ENCODE assay signal across 32 cellular contexts in genomic region chr16:13939821-13940220, GRCh38. TPM values are rescaled to one million over a fixed set of nuclear protein-coding genes. Genes with fewer than 3 reads are reported as not detected.
DNase-seq lines count a peak whose midpoint lies in the region; ATAC-seq, FAIRE-seq and TF ChIP-seq lines count a peak whose summit lies in the region.
"Had no signal": no experiment of that assay in that cellular context is flagged by ENCODE, and none has a peak within 500 bp of the region (broad histone marks: within the 10 kb centered on the region; RNA-seq: fewer than 3 reads in every experiment).

No MANE protein-coding gene starts in this region.

- H3K27ac ChIP-seq in mammary epithelial cell (ENCODE audit: insufficient read depth, low read depth, low read length), result no peak overlapping the region
- H3K27ac ChIP-seq in HepG2 (ENCODE audit: extremely low read length, insufficient read depth, low read length), result no peak overlapping the region
- H3K27ac ChIP-seq: 22Rv1; ascending aorta; BLaER1 treated with 17β-estradiol and CSF1 and Interleukin-3, amounts not matched to agents 10 nM and 100 nM; esophagus muscularis mucosa; parathyroid adenoma; thoracic aorta; WERI-Rb-1 had no signal

- TF ChIP-seq EP300 in HepG2 (IDR thresholded peaks at IDR 0.05; ENCODE audit: low read depth in 2 of 2, low read length in 2 of 2), result no peak
- TF ChIP-seq EP300 in HepG2 (CRISPR knock-in tag; IDR thresholded peaks at IDR 0.05; ENCODE audit: borderline replicate concordance), result no peak

- 77% methylated on average over 5 of the region's 5 CpGs for WGBS in mammary epithelial cell (ENCODE audit: low coverage, missing lambda C conversion rate)
- 93% methylated on average over 5 of the region's 5 CpGs for WGBS in HepG2 (ENCODE audit: low lambda C conversion rate)

- no peak overlapping the region for H3K4me3 Mint-ChIP-seq in activated T-helper 2 cell treated with anti-CD3 and anti-CD28 coated beads, Interferon-gamma antibody, Interleukin-2, Interleukin-4, amounts not matched to agents 10 μg/mL and 5 μg/mL and 100 μg/mL, durations not matched to agents 14 hours and 24 hours and 36 hours (ENCODE audit: low read depth)
- H3K4me3 Mint-ChIP-seq: activated naive CD8-positive, alpha-beta T cell treated with anti-CD3 and anti-CD28 coated beads, Interleukin-2, amount 10 ng/mL, durations not matched to agents 7 days and 5 days; endodermal cell; IgD-negative memory B cell; stimulated activated naive CD8-positive, alpha-beta T cell treated with anti-CD3 and anti-CD28 coated beads, Interleukin-15, Interleukin-2, amounts not matched to agents 100 ng/mL and 50 ng/mL, for 24 hours had no signal

- no peaks in the 10 kb centered on the region for H3K27me3 ChIP-seq in mammary epithelial cell (ENCODE audit: insufficient read depth, low read length)
- H3K27me3 ChIP-seq in HepG2 (ENCODE audit: control insufficient read depth in 1 of 2, insufficient read depth in 2 of 2, low read length in 2 of 2), result no peaks in the 10 kb centered on the region
- H3K27me3 ChIP-seq: ascending aorta; BLaER1 treated with 17β-estradiol and CSF1 and Interleukin-3, amounts not matched to agents 10 nM and 100 nM; esophagus muscularis mucosa had no signal

- no peak for TF ChIP-seq POLR2A in HepG2 (IDR thresholded peaks at IDR 0.05; ENCODE audit: insufficient read depth in 1 of 2, low read depth in 2 of 2, low read length in 2 of 2)

- H3K79me2 ChIP-seq in mammary epithelial cell (ENCODE audit: insufficient read depth, low read length) (no peaks in the 10 kb centered on the region), HepG2 (ENCODE audit: insufficient read depth, low read length) (no peaks in the 10 kb centered on the region)
- H3K79me2 ChIP-seq: parathyroid adenoma had no signal

- no peak for DNase-seq in activated CD4-positive, CD25-positive, alpha-beta regulatory T cell (lab: John Stamatoyannopoulos, UW)
- peak; percentile 45 for DNase-seq in M059J (ENCODE audit: low read depth)
- peak; percentile 54 for DNase-seq in mammary epithelial cell
- no peak for DNase-seq in HepG2 (ENCODE audit: low spot score)
- DNase-seq in activated T-helper 2 cell treated with anti-CD3 and anti-CD28 coated beads, Interferon-gamma antibody, Interleukin-2, Interleukin-4, amounts not matched to agents 10 μg/mL and 5 μg/mL and 100 μg/mL, durations not matched to agents 14 hours and 24 hours and 36 hours (ENCODE audit: low spot score), result no peak
- DNase-seq in activated CD4-positive, alpha-beta T cell treated with anti-CD3 and anti-CD28 coated beads, Interleukin-2, amount 50 U/mL, for 1 hour, result no peak
- no peak for DNase-seq in DMS153 treated with DMSO at 0.1 percent for 48 hours (lab: John Stamatoyannopoulos, UW; ENCODE audit: unreplicated experiment)
- DNase-seq: activated CD4-positive, alpha-beta T cell treated with anti-CD3 and anti-CD28 coated beads, Interleukin-2, amount 50 U/mL, for 48 hours; activated CD8-positive, alpha-beta memory T cell treated with anti-CD3 and anti-CD28 coated beads, Interleukin-2, amount 50 U/mL, for 4 hours; activated effector memory CD4-positive, alpha-beta T cell treated with Interleukin-2 at 50 U/mL for 16 hours; activated naive CD8-positive, alpha-beta T cell treated with anti-CD3 and anti-CD28 coated beads, Interleukin-2, amount 10 ng/mL, durations not matched to agents 7 days and 5 days; cortex of kidney; endodermal cell; left cardiac atrium; NCI-H1694; NCI-H774; WERI-Rb-1 had no signal

- dilution Hi-C loops in mammary epithelial cell (cut with HindIII; ENCODE audit: low sequenced_read_pairs), result loop anchor here (25.0 kb wide), 1 partner anchor 297 kb away; no protein-coding TSS in a partner anchor

- no peaks in the 10 kb centered on the region for H3K27me3 Mint-ChIP-seq in activated T-helper 2 cell treated with anti-CD3 and anti-CD28 coated beads, Interferon-gamma antibody, Interleukin-2, Interleukin-4, amounts not matched to agents 10 μg/mL and 5 μg/mL and 100 μg/mL, durations not matched to agents 14 hours and 24 hours and 36 hours (ENCODE audit: low read depth)
- H3K27me3 Mint-ChIP-seq: activated naive CD8-positive, alpha-beta T cell treated with anti-CD3 and anti-CD28 coated beads, Interleukin-2, amount 10 ng/mL, durations not matched to agents 7 days and 5 days; IgD-negative memory B cell; stimulated activated naive CD8-positive, alpha-beta T cell treated with anti-CD3 and anti-CD28 coated beads, Interleukin-15, Interleukin-2, amounts not matched to agents 100 ng/mL and 50 ng/mL, for 24 hours had no signal

- H3K4me1 Mint-ChIP-seq in activated T-helper 2 cell treated with anti-CD3 and anti-CD28 coated beads, Interferon-gamma antibody, Interleukin-2, Interleukin-4, amounts not matched to agents 10 μg/mL and 5 μg/mL and 100 μg/mL, durations not matched to agents 14 hours and 24 hours and 36 hours (ENCODE audit: low read depth), result peaks cover 14% of the 10 kb centered on the region

- TF ChIP-seq CTCF in mammary epithelial cell (conservative IDR thresholded peaks at IDR 0.05 in 1 of 2, IDR thresholded peaks at IDR 0.05 in 1 of 2; ENCODE audit: extremely low read depth in 1 of 2, insufficient read depth in 1 of 2, low read depth in 1 of 2, low read length in 2 of 2) (no peak), HepG2 (CRISPR knock-in tag; IDR thresholded peaks at IDR 0.05) (no peak)

- H3K9me3 ChIP-seq in mammary epithelial cell (replicated peaks; ENCODE audit: insufficient read depth, low read length) (no peaks in the 10 kb centered on the region), HepG2 (ENCODE audit: low read length) (no peaks in the 10 kb centered on the region)
- H3K9me3 ChIP-seq: ascending aorta, esophagus muscularis mucosa, thoracic aorta had no signal

- H3K36me3 ChIP-seq in mammary epithelial cell (ENCODE audit: insufficient read depth, low read length) (peaks cover 20% of the 10 kb centered on the region), HepG2 (replicated peaks in 1 of 2; ENCODE audit: control insufficient read depth in 1 of 2, insufficient read depth in 2 of 2, low read length in 2 of 2) (peaks cover 5 to 10% of the 10 kb centered on the region in 2 experiments)

- peaks cover 7% of the 10 kb centered on the region for H3K4me1 ChIP-seq in mammary epithelial cell (ENCODE audit: insufficient read depth, low read length)
- peaks cover 21% of the 10 kb centered on the region for H3K4me1 ChIP-seq in HepG2 (ENCODE audit: insufficient read depth, low read length)

- H3K4me2 ChIP-seq in mammary epithelial cell (ENCODE audit: insufficient read depth, low read depth, low read length) (no peak overlapping the region), HepG2 (ENCODE audit: low read depth, low read length) (no peak overlapping the region)
- H3K4me2 ChIP-seq: BLaER1 treated with 17β-estradiol and CSF1 and Interleukin-3, amounts not matched to agents 10 nM and 100 nM; smooth muscle cell had no signal

- in situ Hi-C loops in mammary epithelial cell (cut with MboI; ENCODE audit: low sequenced_read_pairs in 2 of 2), result loop anchor here in 1 of 2 donors (25.0 kb wide), 1 partner anchor 597 kb away; no protein-coding TSS in a partner anchor
- in situ Hi-C loops in HepG2 (cut with HindIII; ENCODE audit: extremely low pct_ligation_motif_present, low pct_unique_long_range_greater_than_20kb), result loop anchor here (10.0 kb wide), 1 partner anchor 255 kb away; no protein-coding TSS in a partner anchor

- H3K9me3 Mint-ChIP-seq in activated T-helper 2 cell treated with anti-CD3 and anti-CD28 coated beads, Interferon-gamma antibody, Interleukin-2, Interleukin-4, amounts not matched to agents 10 μg/mL and 5 μg/mL and 100 μg/mL, durations not matched to agents 14 hours and 24 hours and 36 hours, result peaks cover 4% of the 10 kb centered on the region
- H3K9me3 Mint-ChIP-seq: activated naive CD8-positive, alpha-beta T cell treated with anti-CD3 and anti-CD28 coated beads, Interleukin-2, amount 10 ng/mL, durations not matched to agents 7 days and 5 days; endodermal cell; IgD-negative memory B cell; stimulated activated naive CD8-positive, alpha-beta T cell treated with anti-CD3 and anti-CD28 coated beads, Interleukin-15, Interleukin-2, amounts not matched to agents 100 ng/mL and 50 ng/mL, for 24 hours had no signal

- H4K20me1 ChIP-seq in mammary epithelial cell (ENCODE audit: insufficient read depth, low read length), result no peaks in the 10 kb centered on the region
- H4K20me1 ChIP-seq in HepG2 (ENCODE audit: insufficient read depth, low read length), result no peaks in the 10 kb centered on the region
- H4K20me1 ChIP-seq: BLaER1 treated with 17β-estradiol and CSF1 and Interleukin-3, amounts not matched to agents 10 nM and 100 nM had no signal

- no peak for TF ChIP-seq RAD21 in HepG2 (CRISPR knock-in tag; IDR thresholded peaks at IDR 0.05)

- CTCF ChIA-PET in mammary epithelial cell (lab: Charles Lee; ENCODE audit: low non-redundant PET), result no interaction called here
- CTCF ChIA-PET in HepG2 (lab: Yijun Ruan, JAX; ENCODE audit: low intra/inter-chr PET ratio, low total read pairs), result no interaction called here

- no peak overlapping the region for H3K27ac Mint-ChIP-seq in activated T-helper 2 cell treated with anti-CD3 and anti-CD28 coated beads, Interferon-gamma antibody, Interleukin-2, Interleukin-4, amounts not matched to agents 10 μg/mL and 5 μg/mL and 100 μg/mL, durations not matched to agents 14 hours and 24 hours and 36 hours
- H3K27ac Mint-ChIP-seq: activated naive CD8-positive, alpha-beta T cell treated with anti-CD3 and anti-CD28 coated beads, Interleukin-2, amount 10 ng/mL, durations not matched to agents 7 days and 5 days; IgD-negative memory B cell; stimulated activated naive CD8-positive, alpha-beta T cell treated with anti-CD3 and anti-CD28 coated beads, Interleukin-15, Interleukin-2, amounts not matched to agents 100 ng/mL and 50 ng/mL, for 24 hours had no signal

- BruUV-seq in mammary epithelial cell (replicated peaks; lab: Mats Ljungman, UMichigan), result no TSS peak
- BruUV-seq in HepG2 (replicated peaks; lab: Mats Ljungman, UMichigan), result no TSS peak

- no peak for FAIRE-seq in HepG2 (lab: Jason Lieb, UNC)
- FAIRE-seq: frontal cortex, GM12891, H54, RCC 7860, urothelium cell line had no signal

- H3K4me3 ChIP-seq in mammary epithelial cell (replicated peaks in 1 of 3; ENCODE audit: insufficient read depth in 1 of 3, low read depth in 2 of 3, low read length in 3 of 3), result no peak overlapping the region
- no peak overlapping the region for H3K4me3 ChIP-seq in HepG2 (replicated peaks in 1 of 3; ENCODE audit: insufficient read depth in 1 of 3, low read depth in 2 of 3, low read length in 3 of 3)
- H3K4me3 ChIP-seq: ascending aorta; BLaER1 treated with 17β-estradiol and CSF1 and Interleukin-3, amounts not matched to agents 10 nM and 100 nM; esophagus muscularis mucosa; smooth muscle cell; thoracic aorta had no signal

- POLR2A ChIA-PET in HepG2 (lab: Yijun Ruan, JAX), result no interaction called here

- H2AFZ ChIP-seq in mammary epithelial cell (ENCODE audit: low read depth, low read length), result no peak overlapping the region
- no peak overlapping the region for H2AFZ ChIP-seq in HepG2 (ENCODE audit: low read length)
- H2AFZ ChIP-seq: parathyroid adenoma had no signal

- peaks cover 59% of the 10 kb centered on the region for H3K36me3 Mint-ChIP-seq in activated T-helper 2 cell treated with anti-CD3 and anti-CD28 coated beads, Interferon-gamma antibody, Interleukin-2, Interleukin-4, amounts not matched to agents 10 μg/mL and 5 μg/mL and 100 μg/mL, durations not matched to agents 14 hours and 24 hours and 36 hours (ENCODE audit: low read depth)

- H3K9ac ChIP-seq in mammary epithelial cell (ENCODE audit: insufficient read depth, low read length) (no peak overlapping the region), HepG2 (ENCODE audit: insufficient read depth, low read depth, low read length) (no peak overlapping the region)
- H3K9ac ChIP-seq: BLaER1 treated with 17β-estradiol and CSF1 and Interleukin-3, amounts not matched to agents 10 nM and 100 nM; parathyroid adenoma had no signal

- peak; percentile 28 to 36 for ATAC-seq in activated CD4-positive, CD25-positive, alpha-beta regulatory T cell treated with anti-CD3 and anti-CD28 coated beads, Interleukin-2, amount 50 U/mL, for 24 hours
- ATAC-seq in HepG2, result no peak
- ATAC-seq: left cardiac atrium had no signal

- intact Hi-C loops in mammary epithelial cell (cut with micrococcal nuclease) (no loop called here), HepG2 (cut with micrococcal nuclease; ENCODE audit: unreplicated experiment) (no loop called here)
- intact Hi-C loops in activated T-helper 2 cell treated with anti-CD3 and anti-CD28 coated beads, Interferon-gamma antibody, Interleukin-2, Interleukin-4, amounts not matched to agents 10 μg/mL and 5 μg/mL and 100 μg/mL, durations not matched to agents 14 hours and 24 hours and 36 hours (cut with micrococcal nuclease), result no loop called here

RNA-seq across cellular contexts. Expression of gene ERCC4, which starts 19.9 kb away (rescaled TPM):
- total RNA-seq in M059J (2014; rRNA removed; shearing (Covaris generic)), result 9.7 and 11.9 TPM in 2 replicates
- total RNA-seq in mammary epithelial cell (10 to 100 TPM in 1 of 2 donors, 1 to 10 TPM in 1; 9.7 to 13.1 TPM), HepG2 (2016; rRNA removed; fragmentation: Illumina TruSeq; extraction: Trizol) (15.2 and 27.9 TPM in 2 replicates)
- polyA plus RNA-seq in mammary epithelial cell (2.5 TPM), HepG2 (2011; rRNA removed) (5.4 and 5.7 TPM in 2 replicates)
- 33.3 TPM for polyA minus RNA-seq in mammary epithelial cell
- total RNA-seq in HepG2 (2016; cell fraction: cytosol; rRNA removed; fragmentation: Illumina TruSeq; extraction: Trizol; ENCODE audit: low read depth), result 15.7 and 17.8 TPM in 2 replicates
- total RNA-seq in HepG2 (2016; cell fraction: insoluble cytoplasmic fraction; rRNA removed; fragmentation: Illumina TruSeq; extraction: Trizol), result 15.2 and 33.1 TPM in 2 replicates
- total RNA-seq in HepG2 (2016; cell fraction: membrane; rRNA removed; fragmentation: Illumina TruSeq; extraction: Trizol), result 5.6 and 5.8 TPM in 2 replicates
- total RNA-seq in HepG2 (2016; cell fraction: nucleus; rRNA removed; fragmentation: Illumina TruSeq; extraction: Trizol), result 13.3 and 14.1 TPM in 2 replicates
- polyA plus RNA-seq in HepG2 (2011; cell fraction: cytosol; rRNA removed), result 1.7 and 2.7 TPM in 2 replicates
- 3.0 and 4.3 TPM in 2 replicates for polyA plus RNA-seq in HepG2 (2011; cell fraction: nucleus; rRNA removed)
- 6.4 and 8.2 TPM in 2 replicates for polyA plus RNA-seq in HepG2 (2012)
- 0.23 and 0.35 TPM in 2 replicates for polyA plus RNA-seq in HepG2 (2016; cell fraction: cytosol; fragmentation: Illumina TruSeq; extraction: Trizol; ENCODE audit: low read depth)
- 8.7 and 9.8 TPM in 2 replicates for polyA plus RNA-seq in HepG2 (2016; cell fraction: insoluble cytoplasmic fraction; fragmentation: Illumina TruSeq; extraction: Trizol; ENCODE audit: low read depth)
- polyA plus RNA-seq in HepG2 (2016; cell fraction: membrane; fragmentation: Illumina TruSeq; extraction: Trizol; ENCODE audit: low read depth), result 0.58 and 0.98 TPM in 2 replicates
- polyA plus RNA-seq in HepG2 (2016; cell fraction: nucleus; fragmentation: Illumina TruSeq; extraction: Trizol; ENCODE audit: insufficient read depth, low read depth), result 8.7 and 13.2 TPM in 2 replicates
- 26.2 and 26.7 TPM in 2 replicates for polyA minus RNA-seq in HepG2 (2011; rRNA and poly(A)+ RNA removed; ENCODE audit: low replicate concordance)
- 19.2 and 21.1 TPM in 2 replicates for polyA minus RNA-seq in HepG2 (2011; cell fraction: cytosol; rRNA and poly(A)+ RNA removed)
- 15.1 and 21.3 TPM in 2 replicates for polyA minus RNA-seq in HepG2 (2011; cell fraction: nucleus; rRNA and poly(A)+ RNA removed)
- total RNA-seq in activated T-helper 2 cell treated with anti-CD3 and anti-CD28 coated beads, Interferon-gamma antibody, Interleukin-2, Interleukin-4, amounts not matched to agents 10 μg/mL and 5 μg/mL and 100 μg/mL, durations not matched to agents 14 hours and 24 hours and 36 hours, result 11.9 and 13.3 TPM in 2 replicates

Comparison
In these comparisons a context has a peak if more than half of its experiments do, and no peak if none do; other contexts are left out.
1. DNase-seq: peak in M059J (single experiment) and mammary epithelial cell (single experiment); none in activated CD4-positive, CD25-positive, alpha-beta regulatory T cell (0 of 4), HepG2 (single experiment), activated T-helper 2 cell treated with anti-CD3 and anti-CD28 coated beads, Interferon-gamma antibody, Interleukin-2, Interleukin-4, amounts not matched to agents 10 μg/mL and 5 μg/mL and 100 μg/mL, durations not matched to agents 14 hours and 24 hours and 36 hours (single experiment), activated CD4-positive, alpha-beta T cell treated with anti-CD3 and anti-CD28 coated beads, Interleukin-2, amount 50 U/mL, for 1 hour (single experiment) and DMS153 treated with DMSO at 0.1 percent for 48 hours (single experiment).